ENCODE assay signal across 11 cellular contexts in the genomic region with DNA sequence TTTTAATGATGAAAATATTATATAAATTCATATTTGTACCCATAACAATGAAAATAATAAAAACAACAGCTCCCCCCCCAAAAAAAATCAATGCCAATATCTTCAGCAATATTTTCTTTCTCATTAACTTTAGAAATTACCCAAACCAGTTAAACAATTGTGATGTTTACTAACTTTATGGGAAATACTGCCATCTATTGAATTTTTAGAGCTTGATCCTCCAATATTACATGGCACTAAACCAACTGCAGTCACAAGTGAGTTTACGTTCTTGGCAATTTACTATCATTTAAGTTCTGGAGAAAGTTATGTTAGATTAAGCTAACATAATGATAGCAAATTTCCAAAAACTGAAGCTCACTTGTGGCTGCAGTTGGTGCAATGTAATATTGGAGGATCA.
DNase-seq lines count a peak whose midpoint lies in the region; TF ChIP-seq lines count a peak whose summit lies in the region.
"Had no signal": no experiment of that assay in that cellular context is flagged by ENCODE, and none has a peak within 500 bp of the region (broad histone marks: within the 10 kb centered on the region; RNA-seq: fewer than 3 reads in every experiment).

No MANE protein-coding gene starts in this region.

- DNase-seq in NCI-H1092 treated with DMSO at 0.1 percent for 48 hours (lab: John Stamatoyannopoulos, UW): peak; percentile 55
- no peak for DNase-seq in NCI-H1092 (lab: John Stamatoyannopoulos, UW)
- DNase-seq in NCI-H446 (lab: John Stamatoyannopoulos, UW): peak; percentile 10 to 70
- peak; percentile 33 for DNase-seq in astrocyte of the spinal cord (ENCODE audit: low read depth, low spot score)
- DNase-seq in progenitor cell of endocrine pancreas (ENCODE audit: low spot score, unreplicated experiment): no peak
- DNase-seq in head of caudate nucleus: no peak
- DNase-seq in activated CD4-positive, CD25-positive, alpha-beta regulatory T cell treated with anti-CD3 and anti-CD28 coated beads, Interleukin-2, amount 50 U/mL, for 72 hours: no peak
- DNase-seq in stimulated activated CD4-positive, alpha-beta T cell treated with anti-CD3 and anti-CD28 coated beads, Interleukin-4, amount 100 ng/mL, for 4 hours: no peak
- DNase-seq: GOT3; mucosa of descending colon; stimulated activated CD4-positive, alpha-beta T cell treated with anti-CD3 and anti-CD28 coated beads, Interleukin-2, amount 100 ng/mL, for 48 hours had no signal

- TF ChIP-seq CTCF in astrocyte of the spinal cord (IDR thresholded peaks at IDR 0.05; ENCODE audit: low read depth, low read length) (peak; percentile 30), progenitor cell of endocrine pancreas (IDR thresholded peaks at IDR 0.05; ENCODE audit: unreplicated experiment) (peak; percentile 21)

- no peak overlapping the region for H3K4me3 Mint-ChIP-seq in progenitor cell of endocrine pancreas (ENCODE audit: low read depth)

- no peaks in the 10 kb centered on the region for H3K9me3 Mint-ChIP-seq in progenitor cell of endocrine pancreas (ENCODE audit: low read depth)

- in situ Hi-C loops in astrocyte of the spinal cord (cut with HindIII; ENCODE audit: low sequenced_read_pairs): no loop called here

- intact Hi-C loops in head of caudate nucleus (cut with DNase I): no loop called here

- H3K4me3 ChIP-seq in astrocyte of the spinal cord (ENCODE audit: low read depth, low read length): no peak overlapping the region
- H3K4me3 ChIP-seq: mucosa of descending colon had no signal

- H3K36me3 Mint-ChIP-seq in progenitor cell of endocrine pancreas (ENCODE audit: insufficient read depth): no peaks in the 10 kb centered on the region

- no peak overlapping the region for H3K27ac Mint-ChIP-seq in progenitor cell of endocrine pancreas

- peaks cover 3% of the 10 kb centered on the region for H3K4me1 Mint-ChIP-seq in progenitor cell of endocrine pancreas (ENCODE audit: low read depth)

- H3K27me3 Mint-ChIP-seq in progenitor cell of endocrine pancreas: no peaks in the 10 kb centered on the region

Comparison
In these comparisons a context has a peak if more than half of its experiments do, and no peak if none do; other contexts are left out.
1. DNase-seq: peak in NCI-H1092 treated with DMSO at 0.1 percent for 48 hours (single experiment), NCI-H446 (2 of 2) and astrocyte of the spinal cord (single experiment); none in NCI-H1092 (single experiment), progenitor cell of endocrine pancreas (single experiment), head of caudate nucleus (0 of 42), activated CD4-positive, CD25-positive, alpha-beta regulatory T cell treated with anti-CD3 and anti-CD28 coated beads, Interleukin-2, amount 50 U/mL, for 72 hours (single experiment) and stimulated activated CD4-positive, alpha-beta T cell treated with anti-CD3 and anti-CD28 coated beads, Interleukin-4, amount 100 ng/mL, for 4 hours (0 of 2).